ENCODE assay signal across 7 cellular contexts in genomic region chr10:42994909-42995308, GRCh38.
DNase-seq lines count a peak whose midpoint lies in the region; ATAC-seq, FAIRE-seq and TF ChIP-seq lines count a peak whose summit lies in the region.
"Not testable (repeated sequence)": the region's sequence is repeated elsewhere in the genome, so short reads cannot be mapped to it uniquely, and the experiment has no call there.

No MANE protein-coding gene starts in this region.

- H3K27ac ChIP-seq in K562 (ENCODE audit: extremely low read depth, low read depth, low read length); H1 (ENCODE audit: low read depth, low read length); pancreas: not testable (repeated sequence)

- not testable (repeated sequence) for H3K36me3 ChIP-seq in K562 (ENCODE audit: control insufficient read depth, insufficient read depth, low read length); H1 (ENCODE audit: control insufficient read depth in 2 of 4, insufficient read depth in 4 of 4, low read length in 3 of 4); pancreas

- not testable (repeated sequence) for H3K4ac ChIP-seq in H1 (replicated peaks; ENCODE audit: insufficient read length, low read depth, low read length)

- not testable (repeated sequence) for H3K18ac ChIP-seq in H1 (ENCODE audit: extremely low read depth, low read length)

- not testable (repeated sequence) for H3K14ac ChIP-seq in H1 (ENCODE audit: insufficient read length)

- not testable (repeated sequence) for H2BK20ac ChIP-seq in H1 (ENCODE audit: low read length)

- H3K4me2 ChIP-seq in K562 (ENCODE audit: insufficient read depth, low read length); H1 (ENCODE audit: insufficient read depth in 1 of 2, low read depth in 2 of 2, low read length in 2 of 2): not testable (repeated sequence)

- not testable (repeated sequence) for TF ChIP-seq RAD21 in K562 (CRISPR knock-in tag; conservative IDR thresholded peaks at IDR 0.05 in 1 of 2, IDR thresholded peaks at IDR 0.05 in 1 of 2); H1 (IDR thresholded peaks at IDR 0.05 in 1 of 2, conservative IDR thresholded peaks at IDR 0.05 in 1 of 2; ENCODE audit: low read depth in 2 of 2, low read length in 2 of 2)

- POLR2A ChIA-PET in K562 (lab: Yijun Ruan, JAX); H1 (lab: Charles Lee; ENCODE audit: partially characterized antibody): not testable (repeated sequence)

- peaks cover 4 to 29% of the 10 kb centered on the region in 2 experiments; a peak in 3 of 5 replicates for H3K27me3 ChIP-seq in K562 (ENCODE audit: control insufficient read depth in 2 of 2, insufficient read depth in 2 of 2, low read length in 2 of 2)
- H3K27me3 ChIP-seq in H1 (replicated peaks in 1 of 4; ENCODE audit: control insufficient read depth in 3 of 4, extremely low read depth in 1 of 4, insufficient read depth in 3 of 4, low read length in 3 of 4); pancreas: not testable (repeated sequence)

- not testable (repeated sequence) for H2AK5ac ChIP-seq in H1 (ENCODE audit: low read depth, low read length)

- H3K9ac ChIP-seq in K562 (ENCODE audit: insufficient read depth in 1 of 2, low read depth in 2 of 2, low read length in 2 of 2); H1 (replicated peaks in 1 of 4; ENCODE audit: extremely low read depth in 1 of 4, low read depth in 3 of 4, low read length in 3 of 4): not testable (repeated sequence)

- DNase-seq in GM18507 (ENCODE audit: extremely low spot score, insufficient read length, low read depth); HTR-8/SVneo (ENCODE audit: insufficient read length, low spot score); K562 (ENCODE audit: extremely low read depth in 1 of 4, low spot score in 3 of 4); H1 (ENCODE audit: low read depth in 1 of 2, low spot score in 2 of 2); left lobe of liver (ENCODE audit: low spot score); pancreas: not testable (repeated sequence)

- not testable (repeated sequence) for H3K79me2 ChIP-seq in K562 (ENCODE audit: control insufficient read depth, insufficient read depth, low read length); H1 (ENCODE audit: control insufficient read depth in 1 of 2, insufficient read depth in 2 of 2, low read length in 2 of 2)

- WGBS in K562 (ENCODE audit: insufficient coverage, low coverage, missing lambda C conversion rate), result 0% methylated on average over 1 of the region's 2 CpGs
- 87% methylated on average over 1 of the region's 2 CpGs; no CpG with 5 or more reads in 1 of the 2 experiments for WGBS in H1 (ENCODE audit: extremely low coverage in 1 of 2, insufficient coverage in 1 of 2, insufficient read length in 1 of 2, insufficient replicate concordance in 2 of 2, low coverage in 1 of 2, low lambda C conversion rate in 2 of 2, missing lambda C conversion rate in 1 of 2), 2 experiments
- WGBS in pancreas, 2 donors, result 96 to 99% methylated on average over 1 of the region's 2 CpGs

- not testable (repeated sequence) for H4K91ac ChIP-seq in H1 (replicated peaks; ENCODE audit: insufficient read length, low read length)

- not testable (repeated sequence) for H4K5ac ChIP-seq in H1 (ENCODE audit: insufficient read length, low read depth, low read length)

- not testable (repeated sequence) for TF ChIP-seq CTCF in K562 (IDR thresholded peaks at IDR 0.05 in 2 of 3, conservative IDR thresholded peaks at IDR 0.05 in 1 of 3; ENCODE audit: insufficient read depth in 2 of 3, low read depth in 1 of 3, low read length in 3 of 3); H1 (IDR thresholded peaks at IDR 0.05; ENCODE audit: control extremely low read depth in 1 of 3, insufficient read depth in 1 of 3, low read depth in 1 of 3, low read length in 3 of 3); pancreas (IDR thresholded peaks at IDR 0.05)

- FAIRE-seq in GM18507 (lab: Jason Lieb, UNC) (peak; percentile 72), HTR-8/SVneo (lab: Jason Lieb, UNC) (peak; percentile 44), K562 (lab: Jason Lieb, UNC) (peak; percentile 86), H1 (lab: Jason Lieb, UNC) (peak; percentile 97), islet of Langerhans (lab: Jason Lieb, UNC) (peak; percentile 49), pancreas (lab: Jason Lieb, UNC) (peak; percentile 66)

- TF ChIP-seq POLR2A in K562 (conservative IDR thresholded peaks at IDR 0.05); H1 (IDR thresholded peaks at IDR 0.05; ENCODE audit: control extremely low read depth in 1 of 2, low read depth in 2 of 2, low read length in 2 of 2): not testable (repeated sequence)

- H3K23ac ChIP-seq in H1 (ENCODE audit: insufficient read length), result not testable (repeated sequence)

- H4K8ac ChIP-seq in H1 (ENCODE audit: extremely low read depth, insufficient read depth, low read length), result not testable (repeated sequence)

- H2BK5ac ChIP-seq in H1 (ENCODE audit: low read depth, low read length), result not testable (repeated sequence)

- H2AFZ ChIP-seq in K562 (ENCODE audit: low read depth, low read length); H1 (ENCODE audit: low read length): not testable (repeated sequence)

- not testable (repeated sequence) for H4K20me1 ChIP-seq in K562 (replicated peaks; ENCODE audit: control insufficient read depth, insufficient read depth, low read length); H1 (replicated peaks in 1 of 2; ENCODE audit: control insufficient read depth in 1 of 2, insufficient read depth in 2 of 2, low read length in 2 of 2)

- not testable (repeated sequence) for H3K4me3 ChIP-seq in K562; H1 (ENCODE audit: extremely low read depth in 1 of 4, insufficient read depth in 2 of 4, low read depth in 3 of 4, low read length in 4 of 4); pancreas

- not testable (repeated sequence) for H3K56ac ChIP-seq in H1 (replicated peaks; ENCODE audit: insufficient read length, low read depth, low read length)

- H3K9me1 ChIP-seq in K562 (ENCODE audit: control insufficient read depth, insufficient read depth, low read length), result not testable (repeated sequence)

- ATAC-seq in K562, pancreas: not testable (repeated sequence)
- peak; percentile 73 for ATAC-seq in left lobe of liver

- intact Hi-C loops in K562 (cut with micrococcal nuclease); pancreas (cut with DNase I): not testable (repeated sequence)

- not testable (repeated sequence) for H3K9me3 ChIP-seq in K562 (replicated peaks; ENCODE audit: control insufficient read depth, insufficient read depth, low read depth, low read length); H1 (ENCODE audit: insufficient read depth in 2 of 2, low read depth in 1 of 2, low read length in 1 of 2); pancreas

- not testable (repeated sequence) for BruUV-seq in K562 (replicated peaks; lab: Mats Ljungman, UMichigan)

- not testable (repeated sequence) for H2BK15ac ChIP-seq in H1 (ENCODE audit: low read length)

- CTCF ChIA-PET in K562 (lab: Yijun Ruan, JAX; ENCODE audit: low intra/inter-chr PET ratio), result not testable (repeated sequence)
- CTCF ChIA-PET in H1 (lab: Charles Lee; ENCODE audit: partially characterized antibody), result interaction anchor here (1.1 kb wide), 1 partner anchor 11 kb away, joined by 3 read pairs; no protein-coding TSS in a partner anchor

- not testable (repeated sequence) for H3K4me1 ChIP-seq in K562 (replicated peaks in 1 of 2; ENCODE audit: control insufficient read depth in 2 of 2, insufficient read depth in 2 of 2, low read length in 2 of 2); H1 (replicated peaks in 1 of 4; ENCODE audit: control insufficient read depth in 3 of 4, insufficient read depth in 4 of 4, low read length in 3 of 4); pancreas

- in situ Hi-C loops in K562 (cut with MboI), result not testable (repeated sequence)

- not testable (repeated sequence) for H2BK12ac ChIP-seq in H1 (ENCODE audit: low read depth, low read length)

- not testable (repeated sequence) for H2BK120ac ChIP-seq in H1 (replicated peaks; ENCODE audit: low read depth, low read length)

- not testable (repeated sequence) for H3K23me2 ChIP-seq in H1 (ENCODE audit: low read depth, low read length)

- TF ChIP-seq EP300 in K562 (IDR thresholded peaks at IDR 0.05; ENCODE audit: low read length); H1 (IDR thresholded peaks at IDR 0.05; ENCODE audit: borderline replicate concordance in 1 of 2, low read depth in 2 of 2, low read length in 2 of 2): not testable (repeated sequence)

- H3K79me1 ChIP-seq in H1 (ENCODE audit: low read depth, low read length), result not testable (repeated sequence)
